ENCODE assay signal across 8 cellular contexts in the genomic region with DNA sequence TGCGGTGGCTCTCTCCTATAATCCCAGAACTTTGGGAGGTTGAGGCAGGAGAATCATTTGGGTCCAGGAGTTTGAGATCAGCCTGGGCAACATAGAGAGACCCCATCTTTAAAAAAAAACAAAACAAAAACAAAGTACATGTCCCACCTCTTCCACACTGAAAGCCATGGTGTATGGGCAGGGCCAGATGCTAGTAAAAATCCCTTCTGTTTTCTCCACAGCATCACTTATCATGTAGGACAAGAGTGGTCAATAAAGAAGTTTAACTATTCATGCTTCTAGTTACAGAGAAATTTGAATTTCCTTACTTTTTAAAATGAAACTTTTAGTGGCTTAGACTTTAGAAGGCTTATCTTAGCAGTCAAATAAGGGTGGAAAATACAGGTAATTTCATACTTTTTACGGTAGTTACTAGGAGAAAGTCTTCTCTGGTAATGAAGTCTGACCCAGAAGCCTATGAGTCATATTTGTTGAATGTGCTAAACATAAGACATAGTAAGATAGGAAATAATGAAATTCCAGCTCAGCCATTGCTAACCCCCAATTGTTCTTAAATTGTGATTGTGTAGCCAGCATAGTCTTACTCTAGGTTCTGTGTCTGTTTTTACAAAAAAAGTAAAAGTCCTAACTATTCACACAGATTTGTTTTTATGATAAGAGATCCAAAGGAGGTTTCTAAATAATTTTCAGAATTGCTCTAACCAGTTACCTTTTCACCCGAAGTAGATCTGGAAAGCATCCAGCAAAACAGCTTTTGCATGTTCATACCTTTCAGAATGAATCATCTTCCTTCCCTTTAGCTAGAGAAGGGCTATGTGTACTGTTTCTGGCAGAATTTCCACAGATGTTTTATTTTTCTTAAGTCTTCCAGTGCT. TPM values are rescaled to one million over a fixed set of nuclear protein-coding genes. Genes with fewer than 3 reads are reported as not detected.
DNase-seq lines count a peak whose midpoint lies in the region; ATAC-seq and TF ChIP-seq lines count a peak whose summit lies in the region.

No MANE protein-coding gene starts in this region.

- H3K4me3 ChIP-seq in heart left ventricle (no peak overlapping the region), mesenchymal stem cell (ENCODE audit: insufficient read depth in 1 of 2, low read depth in 1 of 2, low read length in 2 of 2) (no peak overlapping the region), tibial nerve (no peak overlapping the region)

- H3K79me1 ChIP-seq in mesenchymal stem cell (replicated peaks; ENCODE audit: low read length, poor library complexity, severe bottlenecking) = peaks cover 11% of the 10 kb centered on the region

- H4K91ac ChIP-seq in mesenchymal stem cell (ENCODE audit: low read length) = no peak overlapping the region

- intact Hi-C loops in heart left ventricle (cut with DNase I) = no loop called here
- intact Hi-C loops in Right ventricle myocardium superior (cut with DNase I) = no loop called here

- no peak overlapping the region for H2AK5ac ChIP-seq in mesenchymal stem cell (ENCODE audit: low read length, severe bottlenecking)

- no peak for TF ChIP-seq EP300 in tibial nerve (IDR thresholded peaks at IDR 0.05)

- H4K8ac ChIP-seq in mesenchymal stem cell (ENCODE audit: low read length) = no peak overlapping the region

- H3K27me3 ChIP-seq in heart left ventricle = no peaks in the 10 kb centered on the region
- no peaks in the 10 kb centered on the region for H3K27me3 ChIP-seq in mesenchymal stem cell (ENCODE audit: control insufficient read depth in 1 of 2, insufficient read depth in 1 of 2, low read length in 2 of 2)
- no peaks in the 10 kb centered on the region for H3K27me3 ChIP-seq in tibial nerve

- no peak for TF ChIP-seq CTCF in heart left ventricle (IDR thresholded peaks at IDR 0.05)
- no peak for TF ChIP-seq CTCF in tibial nerve (IDR thresholded peaks at IDR 0.05)

- H3K9ac ChIP-seq in mesenchymal stem cell (ENCODE audit: low read length) = peak overlapping the region; percentile 53

- H2BK12ac ChIP-seq in mesenchymal stem cell (ENCODE audit: low read length in 2 of 2) = no peak overlapping the region

- H2BK120ac ChIP-seq in mesenchymal stem cell (ENCODE audit: low read depth, low read length) = no peak overlapping the region

- H3K9me3 ChIP-seq in heart left ventricle (no peaks in the 10 kb centered on the region), mesenchymal stem cell (ENCODE audit: control insufficient read depth, low read length) (no peaks in the 10 kb centered on the region), tibial nerve (no peaks in the 10 kb centered on the region)

- H3K4ac ChIP-seq in mesenchymal stem cell (ENCODE audit: low read depth in 1 of 2, low read length in 2 of 2) = no peak overlapping the region

- ATAC-seq in heart left ventricle = peak in 3 of 4 donors; percentile 29 to 70 (median 52)
- ATAC-seq in Right ventricle myocardium superior (ENCODE audit: poor library complexity) = no peak
- peak; percentile 66 for ATAC-seq in HG03354 (IDR thresholded peaks at IDR 0.05; ENCODE audit: poor library complexity, severe bottlenecking, unreplicated experiment)

- no peak for TF ChIP-seq POLR2A in heart left ventricle (IDR thresholded peaks at IDR 0.05)
- no peak for TF ChIP-seq POLR2A in tibial nerve (IDR thresholded peaks at IDR 0.05)

- WGBS in heart left ventricle, 4 donors = 68 to 76% (median 71%) methylated on average over 3 of the region's 3 CpGs
- 39% methylated on average over 3 of the region's 3 CpGs for WGBS in mesenchymal stem cell
- 62 to 66% methylated on average over 3 of the region's 3 CpGs for WGBS in tibial nerve, 2 donors

- no peak overlapping the region for H2AFZ ChIP-seq in mesenchymal stem cell (ENCODE audit: low read depth, low read length)

- H3K23ac ChIP-seq in mesenchymal stem cell (ENCODE audit: low read length in 2 of 2) = no peak overlapping the region

- H2BK5ac ChIP-seq in mesenchymal stem cell (ENCODE audit: low read depth, low read length, poor library complexity, severe bottlenecking) = peak overlapping the region; percentile 36

- H2BK15ac ChIP-seq in mesenchymal stem cell (ENCODE audit: low read depth, poor library complexity, severe bottlenecking) = no peak overlapping the region

- H3K18ac ChIP-seq in mesenchymal stem cell (ENCODE audit: low read depth in 1 of 2, low read length in 2 of 2) = no peak overlapping the region

- H3K27ac ChIP-seq in heart left ventricle = peak overlapping the region in 7 of 12 donors; percentile 1 to 75 (median 12)
- peak overlapping the region; percentile 83 for H3K27ac ChIP-seq in mesenchymal stem cell (ENCODE audit: low read length, poor library complexity, severe bottlenecking)
- H3K27ac ChIP-seq in tibial nerve = peak overlapping the region in 2 of 4 donors; percentile 26 to 38

- peaks cover 0 to 51% (median 40%) of the 10 kb centered on the region in 9 donors for H3K36me3 ChIP-seq in heart left ventricle
- H3K36me3 ChIP-seq in mesenchymal stem cell (ENCODE audit: control insufficient read depth in 1 of 2, insufficient read depth in 2 of 2, low read depth in 1 of 2, low read length in 2 of 2) = peaks cover 7 to 34% of the 10 kb centered on the region in 2 experiments
- peaks cover 0 to 34% (median 0%) of the 10 kb centered on the region in 3 donors for H3K36me3 ChIP-seq in tibial nerve

- H3K4me2 ChIP-seq in mesenchymal stem cell (ENCODE audit: low read length, poor library complexity, severe bottlenecking) = no peak overlapping the region

- H3K4me1 ChIP-seq in heart left ventricle (peaks cover 0 to 24% (median 5%) of the 10 kb centered on the region in 12 donors), mesenchymal stem cell (ENCODE audit: control insufficient read depth, insufficient read depth, low read depth, low read length) (peaks cover 2% of the 10 kb centered on the region), tibial nerve (peaks cover 0 to 11% (median 2%) of the 10 kb centered on the region in 4 donors)

- no peak overlapping the region for H3K14ac ChIP-seq in mesenchymal stem cell (ENCODE audit: low read length in 2 of 2)

- DNase-seq in heart left ventricle = no peak
- no peak for DNase-seq in Right ventricle myocardium superior
- DNase-seq in amniotic stem cell (lab: John Stamatoyannopoulos, UW) = peak; percentile 72
- DNase-seq in mesenchymal stem cell = peak; percentile 74
- DNase-seq in tibial nerve (ENCODE audit: low spot score in 2 of 2) = no peak
- DNase-seq in globus pallidus (ENCODE audit: low spot score) = no peak
- no peak for DNase-seq in middle frontal gyrus (ENCODE audit: extremely low spot score, low spot score)

RNA-seq across cellular contexts. Expression of a gene that starts 16.4 kb away (rescaled TPM):
- total RNA-seq in heart left ventricle = 10 to 100 TPM; 12.2 to 24.5 (median 17.2) TPM
- polyA plus RNA-seq in heart left ventricle = 10 to 100 TPM in 1 of 2 donors, 1 to 10 TPM in 1; 5.8 to 13.4 TPM
- total RNA-seq in Right ventricle myocardium superior = 15.5 TPM
- 16.4 TPM for polyA plus RNA-seq in mesenchymal stem cell (2013, experiment 1 of 2)
- polyA plus RNA-seq in mesenchymal stem cell (2013, experiment 2 of 2) = 15.5 TPM
- 10 to 100 TPM; 22.9 to 38.7 (median 27.1) TPM for total RNA-seq in tibial nerve

RNA-seq across cellular contexts. Expression of a gene that starts 56.3 kb away (rescaled TPM):
- total RNA-seq in heart left ventricle (10 to 100 TPM in 8 of 9 donors, 1 to 10 TPM in 1; 5.9 to 22.7 (median 15.1) TPM), Right ventricle myocardium superior (13.1 TPM), tibial nerve (10 to 100 TPM; 13.0 to 23.7 (median 18.0) TPM)
- polyA plus RNA-seq in heart left ventricle = 10 to 100 TPM; 10.9 to 17.6 TPM
- 44.1 TPM for polyA plus RNA-seq in mesenchymal stem cell (2013, experiment 1 of 2)
- 43.4 TPM for polyA plus RNA-seq in mesenchymal stem cell (2013, experiment 2 of 2)

Comparison
In these comparisons a context has a peak if more than half of its experiments do, and no peak if none do; other contexts are left out.
1. DNase-seq: peak in amniotic stem cell (single experiment) and mesenchymal stem cell (single experiment); none in heart left ventricle (0 of 5), Right ventricle myocardium superior (single experiment), tibial nerve (0 of 2), globus pallidus (single experiment) and middle frontal gyrus (single experiment).